ENCODE assay signal across 28 cellular contexts in the genomic region with DNA sequence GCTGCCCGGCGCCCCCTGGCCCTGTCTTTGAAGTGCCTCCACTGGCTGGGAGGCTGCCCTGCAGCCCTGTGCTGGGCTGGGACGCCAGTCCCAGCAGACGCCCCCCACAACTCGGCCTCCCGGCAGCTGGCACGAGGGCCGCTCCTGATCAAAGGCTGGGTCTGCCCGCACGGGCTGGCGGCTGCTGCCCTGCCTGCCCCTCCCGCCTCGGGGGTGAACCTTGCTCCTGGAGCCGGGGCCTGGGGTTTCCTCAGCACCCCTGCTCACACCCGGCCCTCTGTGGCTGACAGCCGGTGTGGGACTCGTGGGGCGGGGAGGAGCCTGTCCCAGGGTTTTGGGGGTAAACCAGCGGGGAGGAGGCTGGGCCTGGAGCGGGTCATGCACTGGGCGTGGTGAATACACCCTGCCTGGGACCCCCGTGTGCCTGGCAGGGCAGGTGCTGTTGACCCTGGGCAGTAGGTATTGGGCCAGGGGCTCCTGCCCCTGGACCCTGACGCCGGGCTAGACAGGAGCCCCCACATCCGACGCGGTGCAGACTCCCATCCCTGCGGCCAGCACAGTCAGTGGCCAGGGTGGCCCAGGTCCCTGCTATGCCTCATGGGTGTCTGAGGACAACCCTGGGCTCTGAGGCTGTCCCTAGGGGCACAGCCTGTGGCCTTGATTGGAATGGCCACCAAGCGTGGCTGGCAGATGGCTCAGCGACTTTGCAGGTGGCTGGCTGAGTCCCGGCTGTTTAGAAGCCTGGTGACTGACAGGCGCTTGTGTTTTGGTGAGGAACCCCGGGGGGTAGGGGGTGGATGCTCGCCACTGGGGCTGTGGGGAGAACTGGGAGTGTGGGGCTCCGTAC. TPM values are rescaled to one million over a fixed set of nuclear protein-coding genes. Genes with fewer than 3 reads are reported as not detected.
A peak's percentile ranks its signal among the peaks of the same experiment; 100 is the strongest.
DNase-seq lines count a peak whose midpoint lies in the region; ATAC-seq, FAIRE-seq and TF ChIP-seq lines count a peak whose summit lies in the region.
"Had no signal": no experiment of that assay in that cellular context is flagged by ENCODE, and none has a peak within 500 bp of the region (broad histone marks: within the 10 kb centered on the region; RNA-seq: fewer than 3 reads in every experiment).

No MANE protein-coding gene starts in this region.

- no peaks in the 10 kb centered on the region for H3K79me2 ChIP-seq in GM23338 (replicated peaks; ENCODE audit: insufficient read depth)

- H4K20me1 ChIP-seq in GM23338 (replicated peaks; ENCODE audit: insufficient read depth): 0 out of 2 replicates have a peak, but pooled peaks cover 4% of the 10 kb centered on the region

- H3K9me3 Mint-ChIP-seq in GM23338: no peaks in the 10 kb centered on the region
- H3K9me3 Mint-ChIP-seq: activated T-helper 2 cell treated with anti-CD3 and anti-CD28 coated beads, Interferon-gamma antibody, Interleukin-2, Interleukin-4, amounts not matched to agents 10 μg/mL and 5 μg/mL and 100 μg/mL, durations not matched to agents 14 hours and 24 hours and 36 hours; HFFc6; stimulated activated naive B cell treated with anti-CD40 and anti-IgM and Interleukin-4, amounts not matched to agents 10 μg/mL and 1 μg/mL and 100 μg/mL, for 72 hours had no signal

- 0 out of 4 replicates have a peak, but pooled peaks of 1 of the 2 experiments have one; percentile 8 for TF ChIP-seq CTCF in GM23338 (conservative IDR thresholded peaks at IDR 0.05; ENCODE audit: low read depth in 2 of 2)

- DNase-seq in GM23338 (ENCODE audit: low spot score): no peak
- DNase-seq in NCI-H524 treated with DMSO at 0.1 percent for 48 hours (lab: John Stamatoyannopoulos, UW): peak; percentile 56
- DNase-seq in left colon: no peak
- DNase-seq in retina: peak; percentile 53
- DNase-seq in NCI-H1092 treated with DMSO at 0.1 percent for 48 hours (lab: John Stamatoyannopoulos, UW): no peak
- DNase-seq in GM12891 (ENCODE audit: insufficient read length, low spot score): no peak
- DNase-seq in NCI-H146 treated with DMSO at 0.1 percent for 48 hours (lab: John Stamatoyannopoulos, UW; ENCODE audit: unreplicated experiment): no peak
- DNase-seq in HTR-8/SVneo (ENCODE audit: insufficient read length, low spot score): no peak
- DNase-seq: activated CD4-positive, alpha-beta T cell treated with anti-CD3 and anti-CD28 coated beads, Interleukin-2, amount 50 U/mL, for 4 hours; activated CD4-positive, CD25-positive, alpha-beta regulatory T cell; activated CD8-positive, alpha-beta memory T cell treated with anti-CD3 and anti-CD28 coated beads, Interleukin-2, amount 50 U/mL, for 4 hours; central memory CD4-positive, alpha-beta T cell; dermis blood vessel endothelial cell; HFFc6; mammary epithelial cell; NCI-H187; stimulated activated CD4-positive, alpha-beta T cell treated with anti-CD3 and anti-CD28 coated beads, Interleukin-4, amount 100 ng/mL, for 1 hour; stimulated activated naive B cell treated with anti-CD40 and anti-IgM and Interleukin-4, amounts not matched to agents 10 μg/mL and 1 μg/mL and 100 μg/mL, for 72 hours; T-helper 9 cell; testis had no signal

- H3K4me1 Mint-ChIP-seq in GM23338: peaks cover under 1% of the 10 kb centered on the region; the same call in 1 of the 3 replicates
- H3K4me1 Mint-ChIP-seq: CD14-positive monocyte had no signal

- H3K4me2 ChIP-seq in GM23338: no peak overlapping the region
- H3K4me2 ChIP-seq: KMS-11 had no signal

- no peaks in the 10 kb centered on the region for H3K27me3 ChIP-seq in GM23338 (ENCODE audit: insufficient read depth)
- H3K27me3 ChIP-seq: neutrophil, testis, vagina had no signal

- no peak overlapping the region for H3K4me3 ChIP-seq in GM23338
- H3K4me3 ChIP-seq: prostate gland, testis, vagina had no signal

- peaks cover 13% of the 10 kb centered on the region for H3K27me3 Mint-ChIP-seq in GM23338 (ENCODE audit: insufficient read depth, low read depth, poor library complexity)
- H3K27me3 Mint-ChIP-seq: activated naive CD8-positive, alpha-beta T cell; stimulated activated naive B cell treated with anti-CD40 and anti-IgM and Interleukin-4, amounts not matched to agents 10 μg/mL and 1 μg/mL and 100 μg/mL, for 72 hours had no signal

- no peak overlapping the region for H3K4me3 Mint-ChIP-seq in GM23338
- H3K4me3 Mint-ChIP-seq: activated naive CD8-positive, alpha-beta T cell; CD14-positive monocyte; HFFc6; stimulated activated naive B cell treated with anti-CD40 and anti-IgM and Interleukin-4, amounts not matched to agents 10 μg/mL and 1 μg/mL and 100 μg/mL, for 72 hours had no signal

- 0 out of 2 replicates have a peak, but pooled peaks cover 2% of the 10 kb centered on the region for H3F3A ChIP-seq in GM23338 (replicated peaks; ENCODE audit: low read depth)

- intact Hi-C loops in left colon (cut with DNase I, micrococcal nuclease): no loop called here

- peak; percentile 15 for ATAC-seq in GM23338
- ATAC-seq in left colon: peak; percentile 71

- peaks cover 6% of the 10 kb centered on the region; the same call in 1 of the 3 replicates for H3K36me3 Mint-ChIP-seq in GM23338 (ENCODE audit: low read depth)
- H3K36me3 Mint-ChIP-seq: activated naive CD8-positive, alpha-beta T cell had no signal

- H3K27ac ChIP-seq in GM23338 (ENCODE audit: low read depth): no peak overlapping the region
- H3K27ac ChIP-seq: KMS-11, neutrophil, prostate gland, testis, vagina had no signal

- H3K4me1 ChIP-seq in GM23338 (ENCODE audit: insufficient read depth): no peaks in the 10 kb centered on the region
- H3K4me1 ChIP-seq: prostate gland, testis had no signal

- H3K9me2 ChIP-seq in GM23338 (ENCODE audit: insufficient read depth): no peaks in the 10 kb centered on the region

- no peak for FAIRE-seq in GM12891 (lab: Jason Lieb, UNC)
- no peak for FAIRE-seq in HTR-8/SVneo (lab: Jason Lieb, UNC)
- FAIRE-seq: astrocyte had no signal

- H3K36me3 ChIP-seq in GM23338 (ENCODE audit: insufficient read depth): no peaks in the 10 kb centered on the region
- H3K36me3 ChIP-seq: prostate gland, vagina had no signal

- no peak overlapping the region for H3K27ac Mint-ChIP-seq in GM23338
- H3K27ac Mint-ChIP-seq: activated naive CD8-positive, alpha-beta T cell; activated T-helper 2 cell treated with anti-CD3 and anti-CD28 coated beads, Interferon-gamma antibody, Interleukin-2, Interleukin-4, amounts not matched to agents 10 μg/mL and 5 μg/mL and 100 μg/mL, durations not matched to agents 14 hours and 24 hours and 36 hours; HFFc6; stimulated activated naive B cell treated with anti-CD40 and anti-IgM and Interleukin-4, amounts not matched to agents 10 μg/mL and 1 μg/mL and 100 μg/mL, for 72 hours had no signal

- no peak for TF ChIP-seq POLR2A in GM12891 (IDR thresholded peaks at IDR 0.05; ENCODE audit: low read depth, low read length)

- no peak overlapping the region for H2AFZ ChIP-seq in GM23338

TF ChIP-seq in GM23338, 12 proteins besides CTCF, POLR2A, EP300 and RAD21 (continues in another document):
- no peak for TF ChIP-seq ZNF114 (CRISPR knock-in tag; IDR thresholded peaks at IDR 0.05)
- no peak for TF ChIP-seq EZH2 (IDR thresholded peaks at IDR 0.05; ENCODE audit: low read depth, unreplicated experiment)

TF ChIP-seq in GM12891, 5 proteins besides CTCF, POLR2A, EP300 and RAD21:
- no peak for TF ChIP-seq PAX5 (IDR thresholded peaks at IDR 0.05; ENCODE audit: insufficient read depth, low read length, severe bottlenecking)
- TF ChIP-seq TAF1 (IDR thresholded peaks at IDR 0.05; ENCODE audit: low read depth, low read length): no peak

RNA-seq across cellular contexts. Expression of a gene that starts 21.7 kb away (rescaled TPM):
- 114 and 127 TPM in 2 replicates for total RNA-seq in GM23338 (2014; rRNA removed; shearing (Covaris generic))
- polyA plus RNA-seq in GM23338 (2016; fragmentation: Nextera tagmentation; extraction: Ambion mirVana): 157 and 172 TPM in 2 replicates
- total RNA-seq in left colon: 100 to 1,000 TPM in 1 of 2 donors, 10 to 100 TPM in 1; 83.3 to 127 TPM
- polyA plus RNA-seq in GM12891 (2012; ENCODE audit: low read depth, missing spikeins): 45.7 TPM

RNA-seq across cellular contexts. Expression of a gene that starts 22.1 kb away (rescaled TPM):
- total RNA-seq in GM23338 (2014; rRNA removed; shearing (Covaris generic)): 40.7 and 41.6 TPM in 2 replicates
- 16.1 and 17.6 TPM in 2 replicates for polyA plus RNA-seq in GM23338 (2016; fragmentation: Nextera tagmentation; extraction: Ambion mirVana)
- 10 to 100 TPM; 14.2 to 20.8 TPM for total RNA-seq in left colon
- 8.5 TPM for polyA plus RNA-seq in GM12891 (2012; ENCODE audit: low read depth, missing spikeins)

RNA-seq across cellular contexts. Expression of a gene that starts 23.6 kb away (rescaled TPM):
- total RNA-seq in GM23338 (2014; rRNA removed; shearing (Covaris generic)): 40.4 and 46.9 TPM in 2 replicates
- polyA plus RNA-seq in GM23338 (2016; fragmentation: Nextera tagmentation; extraction: Ambion mirVana): 44.2 and 47.5 TPM in 2 replicates
- 10 to 100 TPM; 29.8 to 35.9 TPM for total RNA-seq in left colon
- 14.5 TPM for polyA plus RNA-seq in GM12891 (2012; ENCODE audit: low read depth, missing spikeins)

RNA-seq across cellular contexts. Expression of a gene that starts 30.5 kb away (rescaled TPM):
- total RNA-seq in GM23338 (2014; rRNA removed; shearing (Covaris generic)): 211 and 293 TPM in 2 replicates
- polyA plus RNA-seq in GM23338 (2016; fragmentation: Nextera tagmentation; extraction: Ambion mirVana): 31.5 and 35.6 TPM in 2 replicates
- total RNA-seq in left colon: 1 to 10 TPM; 4.2 to 9.0 TPM
- 3.3 TPM for polyA plus RNA-seq in GM12891 (2012; ENCODE audit: low read depth, missing spikeins)
- polyA plus RNA-seq: CD14-positive monocyte had no signal

RNA-seq across cellular contexts. Expression of a gene that starts 36.5 kb away (rescaled TPM):
- total RNA-seq in GM23338 (2014; rRNA removed; shearing (Covaris generic)): 84.8 and 86.9 TPM in 2 replicates
- polyA plus RNA-seq in GM23338 (2016; fragmentation: Nextera tagmentation; extraction: Ambion mirVana): 137 and 147 TPM in 2 replicates
- 100 to 1,000 TPM; 111 to 137 TPM for total RNA-seq in left colon
- polyA plus RNA-seq in GM12891 (2012; ENCODE audit: low read depth, missing spikeins): 40.2 TPM

Comparison
In these comparisons a context has a peak if more than half of its experiments do, and no peak if none do; other contexts are left out.
1. DNase-seq: peak in NCI-H524 treated with DMSO at 0.1 percent for 48 hours (single experiment) and retina (single experiment); none in GM23338 (single experiment), left colon (0 of 2), NCI-H1092 treated with DMSO at 0.1 percent for 48 hours (single experiment), GM12891 (single experiment), NCI-H146 treated with DMSO at 0.1 percent for 48 hours (single experiment) and HTR-8/SVneo (single experiment).